Comparison of ENCODE assay signal across 1 cellular context in genomic region chr10:31928531-31929259, GRCh38.
TF ChIP-seq lines count a peak whose summit lies in the region.

Gene ARHGAP12, minus strand, starts transcription at chr10:31928831. Its CDS starts 19,976 bp downstream, at chr10:31908855.

TF ChIP-seq in WTC11, 78 proteins besides CTCF, POLR2A, EP300 and RAD21 (continued from another document and continues in another):
- no peak for TF ChIP-seq AFF4 (CRISPR knock-in tag; IDR thresholded peaks at IDR 0.05; ENCODE audit: borderline replicate concordance)
- no peak for TF ChIP-seq ZNF396 (CRISPR knock-in tag; IDR thresholded peaks at IDR 0.05; ENCODE audit: borderline replicate concordance)
- no peak for TF ChIP-seq JAZF1 (CRISPR knock-in tag; IDR thresholded peaks at IDR 0.05)
- peak; percentile 51; the same call in 1 of the 2 replicates for TF ChIP-seq ZNF416 (CRISPR knock-in tag; IDR thresholded peaks at IDR 0.05)
- TF ChIP-seq NFYB (CRISPR knock-in tag; conservative IDR thresholded peaks at IDR 0.05; ENCODE audit: low read depth): no peak
- no peak for TF ChIP-seq GTF2I (CRISPR knock-in tag; conservative IDR thresholded peaks at IDR 0.05)
- peak; percentile 89 for TF ChIP-seq SP1 (CRISPR knock-in tag; conservative IDR thresholded peaks at IDR 0.05)
- TF ChIP-seq GABPB1 (CRISPR knock-in tag; IDR thresholded peaks at IDR 0.05): 0 out of 2 replicates have a peak, but pooled peaks have one; percentile 20
- 0 out of 2 replicates have a peak, but pooled peaks have one; percentile 43 for TF ChIP-seq MYBL2 (CRISPR knock-in tag; IDR thresholded peaks at IDR 0.05)
- TF ChIP-seq EMX1 (CRISPR knock-in tag; IDR thresholded peaks at IDR 0.05): no peak
- no peak for TF ChIP-seq CDX4 (CRISPR knock-in tag; IDR thresholded peaks at IDR 0.05; ENCODE audit: borderline replicate concordance)
- TF ChIP-seq ATF6 (CRISPR knock-in tag; IDR thresholded peaks at IDR 0.05): no peak
- TF ChIP-seq, protein P1, sequence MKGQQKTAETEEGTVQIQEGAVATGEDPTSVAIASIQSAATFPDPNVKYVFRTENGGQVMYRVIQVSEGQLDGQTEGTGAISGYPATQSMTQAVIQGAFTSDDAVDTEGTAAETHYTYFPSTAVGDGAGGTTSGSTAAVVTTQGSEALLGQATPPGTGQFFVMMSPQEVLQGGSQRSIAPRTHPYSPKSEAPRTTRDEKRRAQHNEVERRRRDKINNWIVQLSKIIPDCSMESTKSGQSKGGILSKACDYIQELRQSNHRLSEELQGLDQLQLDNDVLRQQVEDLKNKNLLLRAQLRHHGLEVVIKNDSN (CRISPR knock-in tag; IDR thresholded peaks at IDR 0.05): peak; percentile 90
- no peak for TF ChIP-seq ZNF219 (CRISPR knock-in tag; IDR thresholded peaks at IDR 0.05; ENCODE audit: borderline replicate concordance)
- peak; percentile 48; the same call in 1 of the 2 replicates for TF ChIP-seq FOXK1 (CRISPR knock-in tag; IDR thresholded peaks at IDR 0.05)
- TF ChIP-seq FOXJ3 (CRISPR knock-in tag; IDR thresholded peaks at IDR 0.05; ENCODE audit: borderline replicate concordance): no peak
- TF ChIP-seq NR1H2 (CRISPR knock-in tag; IDR thresholded peaks at IDR 0.05): no peak
- no peak for TF ChIP-seq PRDM15 (CRISPR knock-in tag; IDR thresholded peaks at IDR 0.05)
- TF ChIP-seq NFATC4 (CRISPR knock-in tag; IDR thresholded peaks at IDR 0.05): no peak
- TF ChIP-seq ETV6 (CRISPR knock-in tag; IDR thresholded peaks at IDR 0.05): peak; percentile 75; the same call in 1 of the 2 replicates
- TF ChIP-seq, protein P2, sequence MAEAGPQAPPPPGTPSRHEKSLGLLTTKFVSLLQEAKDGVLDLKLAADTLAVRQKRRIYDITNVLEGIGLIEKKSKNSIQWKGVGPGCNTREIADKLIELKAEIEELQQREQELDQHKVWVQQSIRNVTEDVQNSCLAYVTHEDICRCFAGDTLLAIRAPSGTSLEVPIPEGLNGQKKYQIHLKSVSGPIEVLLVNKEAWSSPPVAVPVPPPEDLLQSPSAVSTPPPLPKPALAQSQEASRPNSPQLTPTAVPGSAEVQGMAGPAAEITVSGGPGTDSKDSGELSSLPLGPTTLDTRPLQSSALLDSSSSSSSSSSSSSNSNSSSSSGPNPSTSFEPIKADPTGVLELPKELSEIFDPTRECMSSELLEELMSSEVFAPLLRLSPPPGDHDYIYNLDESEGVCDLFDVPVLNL (CRISPR knock-in tag; IDR thresholded peaks at IDR 0.05; ENCODE audit: borderline replicate concordance, low read depth): no peak
- 0 out of 2 replicates have a peak, but pooled peaks have one; percentile 11 for TF ChIP-seq ESRRA (CRISPR knock-in tag; IDR thresholded peaks at IDR 0.05; ENCODE audit: borderline replicate concordance)
- TF ChIP-seq JUN (CRISPR knock-in tag; IDR thresholded peaks at IDR 0.05): no peak
- no peak for TF ChIP-seq IRF2 (CRISPR knock-in tag; IDR thresholded peaks at IDR 0.05; ENCODE audit: borderline replicate concordance, low read depth)
- TF ChIP-seq E2F1 (CRISPR knock-in tag; IDR thresholded peaks at IDR 0.05): no peak
- TF ChIP-seq MLX (CRISPR knock-in tag; IDR thresholded peaks at IDR 0.05): no peak
- no peak for TF ChIP-seq NR2C2 (CRISPR knock-in tag; IDR thresholded peaks at IDR 0.05)
- no peak for TF ChIP-seq GRHL2 (CRISPR knock-in tag; IDR thresholded peaks at IDR 0.05; ENCODE audit: insufficient replicate concordance, severe bottlenecking)
- TF ChIP-seq RELA (CRISPR knock-in tag; IDR thresholded peaks at IDR 0.05; ENCODE audit: borderline replicate concordance): no peak; the same call in 1 of the 2 replicates
- no peak; the same call in 1 of the 2 replicates for TF ChIP-seq MAX (CRISPR knock-in tag; IDR thresholded peaks at IDR 0.05)
- no peak for TF ChIP-seq ZNF263 (CRISPR knock-in tag; IDR thresholded peaks at IDR 0.05; ENCODE audit: low read depth)
- no peak for TF ChIP-seq HMGA2 (CRISPR knock-in tag; IDR thresholded peaks at IDR 0.05)
- peak; percentile 88 for TF ChIP-seq ZNF423 (CRISPR knock-in tag; IDR thresholded peaks at IDR 0.05)
- TF ChIP-seq ZBTB21 (CRISPR knock-in tag; IDR thresholded peaks at IDR 0.05; ENCODE audit: borderline replicate concordance): no peak
- no peak for TF ChIP-seq ZSCAN18 (CRISPR knock-in tag; IDR thresholded peaks at IDR 0.05)
- TF ChIP-seq, protein P3, sequence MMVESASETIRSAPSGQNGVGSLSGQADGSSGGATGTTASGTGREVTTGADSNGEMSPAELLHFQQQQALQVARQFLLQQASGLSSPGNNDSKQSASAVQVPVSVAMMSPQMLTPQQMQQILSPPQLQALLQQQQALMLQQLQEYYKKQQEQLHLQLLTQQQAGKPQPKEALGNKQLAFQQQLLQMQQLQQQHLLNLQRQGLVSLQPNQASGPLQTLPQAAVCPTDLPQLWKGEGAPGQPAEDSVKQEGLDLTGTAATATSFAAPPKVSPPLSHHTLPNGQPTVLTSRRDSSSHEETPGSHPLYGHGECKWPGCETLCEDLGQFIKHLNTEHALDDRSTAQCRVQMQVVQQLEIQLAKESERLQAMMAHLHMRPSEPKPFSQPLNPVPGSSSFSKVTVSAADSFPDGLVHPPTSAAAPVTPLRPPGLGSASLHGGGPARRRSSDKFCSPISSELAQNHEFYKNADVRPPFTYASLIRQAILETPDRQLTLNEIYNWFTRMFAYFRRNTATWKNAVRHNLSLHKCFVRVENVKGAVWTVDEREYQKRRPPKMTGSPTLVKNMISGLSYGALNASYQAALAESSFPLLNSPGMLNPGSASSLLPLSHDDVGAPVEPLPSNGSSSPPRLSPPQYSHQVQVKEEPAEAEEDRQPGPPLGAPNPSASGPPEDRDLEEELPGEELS (CRISPR knock-in tag; IDR thresholded peaks at IDR 0.05): peak; percentile 36; the same call in 1 of the 2 replicates
- TF ChIP-seq ZNF232 (CRISPR knock-in tag; IDR thresholded peaks at IDR 0.05): no peak; the same call in 1 of the 2 replicates
- TF ChIP-seq, protein P4, sequence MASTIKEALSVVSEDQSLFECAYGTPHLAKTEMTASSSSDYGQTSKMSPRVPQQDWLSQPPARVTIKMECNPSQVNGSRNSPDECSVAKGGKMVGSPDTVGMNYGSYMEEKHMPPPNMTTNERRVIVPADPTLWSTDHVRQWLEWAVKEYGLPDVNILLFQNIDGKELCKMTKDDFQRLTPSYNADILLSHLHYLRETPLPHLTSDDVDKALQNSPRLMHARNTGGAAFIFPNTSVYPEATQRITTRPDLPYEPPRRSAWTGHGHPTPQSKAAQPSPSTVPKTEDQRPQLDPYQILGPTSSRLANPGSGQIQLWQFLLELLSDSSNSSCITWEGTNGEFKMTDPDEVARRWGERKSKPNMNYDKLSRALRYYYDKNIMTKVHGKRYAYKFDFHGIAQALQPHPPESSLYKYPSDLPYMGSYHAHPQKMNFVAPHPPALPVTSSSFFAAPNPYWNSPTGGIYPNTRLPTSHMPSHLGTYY (CRISPR knock-in tag; IDR thresholded peaks at IDR 0.05): no peak
